Comparison of ENCODE assay signal across 8 cellular contexts in genomic region chr1:94819945-94820746, GRCh38. TPM values are rescaled to one million over a fixed set of nuclear protein-coding genes. Genes with fewer than 3 reads are reported as not detected.
DNase-seq lines count a peak whose midpoint lies in the region; ATAC-seq and TF ChIP-seq lines count a peak whose summit lies in the region.

SLC44A3 (plus strand) TSS chr1:94820357; CDS start chr1:94820452, 95 bp downstream.

- peak within 1 kb of the TSS; percentile 80 for H3K27ac Mint-ChIP-seq in type B pancreatic cell

- peaks cover under 1% of the 10 kb centered on the region for H3K9me3 Mint-ChIP-seq in type B pancreatic cell

- no peaks in the 10 kb centered on the region for H3K36me3 ChIP-seq in mucosa of stomach (ENCODE audit: control insufficient read depth, insufficient read depth, low read length)

- H3K9me3 ChIP-seq in mucosa of stomach (ENCODE audit: control insufficient read depth, low read length) = no peaks in the 10 kb centered on the region

- H3K4me1 Mint-ChIP-seq in type B pancreatic cell (ENCODE audit: unreplicated experiment) = peaks cover 31% of the 10 kb centered on the region

- H3K36me3 Mint-ChIP-seq in type B pancreatic cell = no peaks in the 10 kb centered on the region

- H3K4me3 ChIP-seq in WI38 (ENCODE audit: low read depth, low read length) (peak within 1 kb of the TSS; percentile 65), epithelial cell of proximal tubule (ENCODE audit: low read depth, low read length) (peak within 1 kb of the TSS; percentile 87), mucosa of stomach (ENCODE audit: low read length) (peak within 1 kb of the TSS; percentile 33)

- peak; percentile 31 for TF ChIP-seq CTCF in WI38 (IDR thresholded peaks at IDR 0.05; ENCODE audit: low read depth, low read length)
- TF ChIP-seq CTCF in epithelial cell of proximal tubule (conservative IDR thresholded peaks at IDR 0.05; ENCODE audit: low read depth, low read length) = no peak
- peak; percentile 56 for TF ChIP-seq CTCF in type B pancreatic cell (conservative IDR thresholded peaks at IDR 0.05)

- H3K27me3 Mint-ChIP-seq in type B pancreatic cell = no peaks in the 10 kb centered on the region

- H3K27me3 ChIP-seq in mucosa of stomach (ENCODE audit: control insufficient read depth, insufficient read depth, low read length) = no peaks in the 10 kb centered on the region

- H3K4me1 ChIP-seq in mucosa of stomach (ENCODE audit: control insufficient read depth, insufficient read depth, low read length) = peaks cover 18% of the 10 kb centered on the region

- DNase-seq in DMS79 treated with DMSO at 0.1 percent for 48 hours (lab: John Stamatoyannopoulos, UW) (peak; percentile 34), HuH-7 (ENCODE audit: low spot score) (peak; percentile 53), epithelial cell of proximal tubule (ENCODE audit: low read depth) (no peak), type B pancreatic cell (ENCODE audit: extremely low spot score, unreplicated experiment) (peak; percentile 77), occipital lobe (lab: John Stamatoyannopoulos, UW) (no peak)

- peak within 1 kb of the TSS; percentile 86 for H3K9ac ChIP-seq in mucosa of stomach (ENCODE audit: low read length)

- peak within 1 kb of the TSS; percentile 91 for H3K4me3 Mint-ChIP-seq in type B pancreatic cell

- no peak for ATAC-seq in HG03571 (IDR thresholded peaks at IDR 0.05; ENCODE audit: unreplicated experiment)

RNA-seq across cellular contexts. Expression of gene SLC44A3, which starts in this region (rescaled TPM):
- total RNA-seq in epithelial cell of proximal tubule = 9.3 and 24.3 TPM in 2 replicates
- 19.5 and 33.9 TPM in 2 replicates for total RNA-seq in type B pancreatic cell (ENCODE audit: low replicate concordance)
- 2.2 TPM for total RNA-seq in occipital lobe

Comparison
In these comparisons a context has a peak if more than half of its experiments do, and no peak if none do; other contexts are left out.
1. DNase-seq: peak in DMS79 treated with DMSO at 0.1 percent for 48 hours (single experiment), HuH-7 (single experiment) and type B pancreatic cell (single experiment); none in epithelial cell of proximal tubule (single experiment) and occipital lobe (single experiment).
2. H3K4me3 ChIP-seq: peak in every context shown above with its lines; median percentile 87 in epithelial cell of proximal tubule; 65 in WI38; 33 in mucosa of stomach.